16 cellular contexts compared by ENCODE assay signal in the genomic region with DNA sequence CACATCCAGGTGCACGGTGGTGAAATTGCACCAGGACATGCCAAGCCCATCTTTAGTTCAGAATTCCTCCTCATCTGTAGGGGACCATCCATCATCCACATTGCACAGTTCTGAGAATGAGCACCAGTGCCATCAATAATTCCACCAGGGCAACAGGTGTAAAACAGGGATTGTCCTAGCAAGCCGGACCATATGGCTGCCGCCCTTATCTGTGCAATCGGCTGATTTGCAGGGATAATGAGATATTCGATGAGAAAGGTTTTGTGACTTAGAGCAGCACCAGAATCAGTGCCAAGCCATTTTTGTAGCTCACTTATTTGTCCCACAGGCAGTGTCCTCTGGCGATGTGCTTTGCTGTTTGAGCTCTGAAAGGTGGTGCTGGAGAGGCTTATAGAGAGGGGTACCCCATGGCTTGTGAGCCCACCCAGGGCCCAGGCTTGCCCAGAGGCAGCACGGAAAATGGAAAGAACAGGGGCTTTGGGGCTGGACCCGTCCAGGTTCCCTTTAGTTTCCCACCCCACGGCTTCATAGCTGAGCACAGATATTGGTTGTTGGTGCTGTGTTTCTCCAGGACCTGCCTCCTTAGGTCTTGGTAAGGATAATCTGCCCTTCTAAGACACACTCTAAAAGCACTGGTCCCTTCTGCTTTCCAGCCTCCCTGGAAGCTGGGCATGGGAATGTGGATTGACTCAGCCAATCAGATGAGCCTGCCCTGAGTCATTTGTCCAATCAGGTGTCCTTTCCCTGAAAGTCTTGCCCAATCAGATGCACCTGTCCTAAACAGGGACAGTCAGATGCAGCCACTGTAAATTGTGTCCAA.
"Had no signal": no experiment of that assay in that cellular context is flagged by ENCODE, and none has a peak within 500 bp of the region (broad histone marks: within the 10 kb centered on the region; RNA-seq: fewer than 3 reads in every experiment).

No MANE protein-coding gene starts in this region.

- H3K36me3 ChIP-seq: adrenal gland, lower lobe of right lung, sigmoid colon had no signal

- H3K27me3 ChIP-seq: adrenal gland, sigmoid colon had no signal

- H3K9me3 ChIP-seq: adrenal gland, lower lobe of right lung, psoas muscle had no signal

- H3K4me1 ChIP-seq: adrenal gland, psoas muscle had no signal

- H3K27ac ChIP-seq: adrenal gland, lower lobe of right lung, psoas muscle, sigmoid colon had no signal

- ATAC-seq: activated CD8-positive, alpha-beta T cell treated with anti-CD3 and anti-CD28 coated beads, Interleukin-2, amount 10 ng/mL, durations not matched to agents 7 days and 5 days; lower lobe of right lung; naive thymus-derived CD8-positive, alpha-beta T cell; psoas muscle; stimulated activated naive CD8-positive, alpha-beta T cell treated with anti-CD3 and anti-CD28 coated beads, Interleukin-15, Interleukin-2, amounts not matched to agents 100 U/mL and 50 U/mL, for 24 hours; T-cell had no signal

- H3K4me3 ChIP-seq: adrenal gland, lower lobe of right lung, psoas muscle, sigmoid colon had no signal

- DNase-seq: activated CD4-positive, alpha-beta T cell treated with anti-CD3 and anti-CD28 coated beads for 4 hours; activated CD8-positive, alpha-beta T cell treated with anti-CD3 and anti-CD28 coated beads, Interleukin-2, amount 10 ng/mL, durations not matched to agents 7 days and 5 days; activated naive CD4-positive, alpha-beta T cell treated with anti-CD3 and anti-CD28 coated beads, Interleukin-2, amount 50 U/mL, for 16 hours; adrenal gland; caudate nucleus; cortex of kidney; effector CD8-positive, alpha-beta T cell; hippocampal formation; lower lobe of right lung; naive thymus-derived CD8-positive, alpha-beta T cell; sigmoid colon; stimulated activated CD4-positive, alpha-beta T cell treated with anti-CD3 and anti-CD28 coated beads, Interleukin-2, amount 100 ng/mL, for 48 hours; stimulated activated naive CD8-positive, alpha-beta T cell treated with anti-CD3 and anti-CD28 coated beads, Interleukin-15, Interleukin-2, amounts not matched to agents 100 U/mL and 50 U/mL, for 24 hours; T-cell; T1000 had no signal
